Comparison of ENCODE assay signal across 1 cellular context in genomic region chr6:24829657-24830056, GRCh38.
TF ChIP-seq lines count a peak whose summit lies in the region.

No MANE protein-coding gene starts in this region.

TF ChIP-seq in SK-N-SH treated with all-trans-retinoic acid at 6 μM for 48 hours, 23 proteins besides CTCF, POLR2A, EP300 and RAD21:
- TF ChIP-seq ZFP3 (CRISPR knock-in tag; IDR thresholded peaks at IDR 0.05) (no peak), CSDC2 (CRISPR knock-in tag; IDR thresholded peaks at IDR 0.05) (no peak), BACH2 (CRISPR knock-in tag; IDR thresholded peaks at IDR 0.05; ENCODE audit: borderline replicate concordance) (no peak), ARNTL (CRISPR knock-in tag; IDR thresholded peaks at IDR 0.05; ENCODE audit: borderline replicate concordance, low read depth) (no peak), PATZ1 (CRISPR knock-in tag; IDR thresholded peaks at IDR 0.05; ENCODE audit: borderline replicate concordance) (no peak), ISL1 (CRISPR knock-in tag; IDR thresholded peaks at IDR 0.05) (no peak), ZNF8 (CRISPR knock-in tag; IDR thresholded peaks at IDR 0.05) (no peak), ZFP30 (CRISPR knock-in tag; IDR thresholded peaks at IDR 0.05) (no peak)
TF ChIP-seq in SK-N-SH treated with all-trans-retinoic acid at 6 μM for 48 hours: peak in this region for 0.
